ENCODE assay signal across 15 cellular contexts in genomic region chr5:111509119-111509518, GRCh38. TPM values are rescaled to one million over a fixed set of nuclear protein-coding genes. Genes with fewer than 3 reads are reported as not detected.
A peak's percentile ranks its signal among the peaks of the same experiment; 100 is the strongest.
DNase-seq lines count a peak whose midpoint lies in the region; ATAC-seq, FAIRE-seq and TF ChIP-seq lines count a peak whose summit lies in the region.
"Had no signal": no experiment of that assay in that cellular context is flagged by ENCODE, and none has a peak within 500 bp of the region (broad histone marks: within the 10 kb centered on the region; RNA-seq: fewer than 3 reads in every experiment).

No MANE protein-coding gene starts in this region.

- H3K36me3 ChIP-seq in GM06990 (ENCODE audit: control insufficient read depth, insufficient read depth, low read length), result no peaks in the 10 kb centered on the region; the same call in none of the 2 replicates
- H3K36me3 ChIP-seq in Karpas-422 (ENCODE audit: insufficient read depth, low read length), result no peaks in the 10 kb centered on the region
- H3K36me3 ChIP-seq in astrocyte (ENCODE audit: insufficient read depth, low read length), result no peaks in the 10 kb centered on the region
- H3K36me3 ChIP-seq in mesodermal cell (ENCODE audit: control insufficient read depth, insufficient read depth, low read length), result peaks cover 29% of the 10 kb centered on the region
- H3K36me3 ChIP-seq: left lung had no signal

- H3K4me2 ChIP-seq in Karpas-422 (ENCODE audit: low read depth, low read length, poor library complexity, severe bottlenecking), result peak overlapping the region; percentile 97
- peak overlapping the region; percentile 97 for H3K4me2 ChIP-seq in astrocyte (ENCODE audit: low read length)

- peak overlapping the region; percentile 98 for H3K4me3 ChIP-seq in GM06990 (replicated peaks; ENCODE audit: low read depth, low read length)
- no peak overlapping the region for H3K4me3 ChIP-seq in Karpas-422 (ENCODE audit: low read length)
- peak overlapping the region; percentile 78 for H3K4me3 ChIP-seq in astrocyte (ENCODE audit: insufficient read depth, low read depth, low read length)
- H3K4me3 ChIP-seq in mesodermal cell (ENCODE audit: extremely low read depth, insufficient read depth, low read length, poor library complexity, severe bottlenecking), result peak overlapping the region; percentile 85

- DNase-seq in GM06990 (ENCODE audit: extremely low read depth, insufficient read length) (no peak), Karpas-422 (no peak), astrocyte (ENCODE audit: low read depth) (no peak), kidney glomerular epithelial cell (lab: John Stamatoyannopoulos, UW) (no peak), hippocampal formation (lab: John Stamatoyannopoulos, UW) (no peak)
- DNase-seq: aorta; effector memory CD8-positive, alpha-beta T cell; EL; left lung had no signal

- H3K36me3 Mint-ChIP-seq in astrocyte (ENCODE audit: low read depth, unreplicated experiment), result no peaks in the 10 kb centered on the region

- no peak overlapping the region for H3K27ac Mint-ChIP-seq in astrocyte (ENCODE audit: unreplicated experiment)

- TF ChIP-seq CTCF in GM06990 (IDR thresholded peaks at IDR 0.05; ENCODE audit: insufficient read depth, low read length, poor library complexity, severe bottlenecking) (no peak), astrocyte (IDR thresholded peaks at IDR 0.05; ENCODE audit: insufficient read depth, low read depth, low read length) (no peak)

- H3K27ac ChIP-seq in Karpas-422 (ENCODE audit: low read length), result no peak overlapping the region
- no peak overlapping the region for H3K27ac ChIP-seq in astrocyte (ENCODE audit: low read depth, low read length)
- no peak overlapping the region for H3K27ac ChIP-seq in mesodermal cell (ENCODE audit: low read depth, low read length, severe bottlenecking)
- H3K27ac ChIP-seq: C4-2B, left lung had no signal

- peaks cover 13% of the 10 kb centered on the region for H3K4me1 Mint-ChIP-seq in astrocyte (ENCODE audit: low read depth, unreplicated experiment)

- 0 out of 2 replicates have a peak, but pooled peaks cover 2% of the 10 kb centered on the region for H3K9me2 ChIP-seq in Karpas-422 (replicated peaks; ENCODE audit: insufficient read depth, low read length)

- no CpG with 5 or more reads among the region's 1 CpG for WGBS in mesodermal cell (ENCODE audit: insufficient coverage in 2 of 2), 2 experiments

- no peak overlapping the region for H3K4me3 Mint-ChIP-seq in astrocyte (ENCODE audit: unreplicated experiment)

- H3K79me2 ChIP-seq in Karpas-422 (ENCODE audit: low read length), result peaks cover 57% of the 10 kb centered on the region
- peaks cover 72% of the 10 kb centered on the region for H3K79me2 ChIP-seq in astrocyte (ENCODE audit: insufficient read depth, low read length)

- no peaks in the 10 kb centered on the region for H3K27me3 Mint-ChIP-seq in astrocyte (ENCODE audit: low read depth, unreplicated experiment)
- H3K27me3 Mint-ChIP-seq: effector memory CD8-positive, alpha-beta T cell had no signal

- H3K9me3 Mint-ChIP-seq in astrocyte (ENCODE audit: unreplicated experiment), result peaks cover 2% of the 10 kb centered on the region
- H3K9me3 Mint-ChIP-seq: effector memory CD8-positive, alpha-beta T cell had no signal

- no peaks in the 10 kb centered on the region for H3K9me3 ChIP-seq in Karpas-422 (ENCODE audit: low read length)
- H3K9me3 ChIP-seq in astrocyte (ENCODE audit: insufficient read depth, low read depth, low read length), result no peaks in the 10 kb centered on the region
- no peaks in the 10 kb centered on the region for H3K9me3 ChIP-seq in mesodermal cell (ENCODE audit: control insufficient read depth, low read length)
- H3K9me3 ChIP-seq: left lung had no signal

- H2AFZ ChIP-seq in Karpas-422 (ENCODE audit: low read length), result no peak overlapping the region
- no peak overlapping the region for H2AFZ ChIP-seq in astrocyte (ENCODE audit: low read depth, low read length)

- H3K27me3 ChIP-seq in GM06990 (replicated peaks; ENCODE audit: control insufficient read depth, insufficient read depth, low read length), result no peaks in the 10 kb centered on the region
- H3K27me3 ChIP-seq in Karpas-422 (ENCODE audit: low read length), result no peaks in the 10 kb centered on the region
- H3K27me3 ChIP-seq in astrocyte (ENCODE audit: insufficient read depth, low read length), result no peaks in the 10 kb centered on the region
- H3K27me3 ChIP-seq: left lung had no signal

- FAIRE-seq in astrocyte (lab: Jason Lieb, UNC), result no peak
- FAIRE-seq: H54 had no signal

- H3K9ac ChIP-seq in Karpas-422 (ENCODE audit: low read length) (no peak overlapping the region), astrocyte (ENCODE audit: low read length) (no peak overlapping the region)

- H4K20me1 ChIP-seq in Karpas-422 (ENCODE audit: insufficient read depth, low read depth, low read length), result no peaks in the 10 kb centered on the region; the same call in 1 of the 2 replicates
- peaks cover 36% of the 10 kb centered on the region for H4K20me1 ChIP-seq in astrocyte (ENCODE audit: insufficient read depth, low read length)

- ATAC-seq in GM18870 (IDR thresholded peaks at IDR 0.05; ENCODE audit: unreplicated experiment) (no peak), HG03521 (IDR thresholded peaks at IDR 0.05; ENCODE audit: unreplicated experiment) (no peak)
- ATAC-seq: effector memory CD8-positive, alpha-beta T cell; left lung; sciatic nerve had no signal

- peaks cover 37% of the 10 kb centered on the region for H3K4me1 ChIP-seq in Karpas-422 (ENCODE audit: low read length)
- H3K4me1 ChIP-seq in astrocyte (ENCODE audit: insufficient read depth, low read length), result peaks cover 3% of the 10 kb centered on the region
- peaks cover 5% of the 10 kb centered on the region for H3K4me1 ChIP-seq in mesodermal cell (ENCODE audit: control insufficient read depth, insufficient read depth, low read length, poor library complexity, severe bottlenecking)

RNA-seq across cellular contexts. Expression of gene STARD4, which starts 3.2 kb away (rescaled TPM):
- 23.1 and 29.3 TPM in 2 replicates for total RNA-seq in Karpas-422 (2014; rRNA removed; shearing (Covaris generic); ENCODE audit: low replicate concordance)
- total RNA-seq in astrocyte, result 68.5 and 84.9 TPM in 2 replicates
- polyA plus RNA-seq in mesodermal cell (2013, experiment 1 of 2), result 98.5 TPM
- 92.2 TPM for polyA plus RNA-seq in mesodermal cell (2013, experiment 2 of 2)
